ENCODE assay signal across 15 cellular contexts in the genomic region with DNA sequence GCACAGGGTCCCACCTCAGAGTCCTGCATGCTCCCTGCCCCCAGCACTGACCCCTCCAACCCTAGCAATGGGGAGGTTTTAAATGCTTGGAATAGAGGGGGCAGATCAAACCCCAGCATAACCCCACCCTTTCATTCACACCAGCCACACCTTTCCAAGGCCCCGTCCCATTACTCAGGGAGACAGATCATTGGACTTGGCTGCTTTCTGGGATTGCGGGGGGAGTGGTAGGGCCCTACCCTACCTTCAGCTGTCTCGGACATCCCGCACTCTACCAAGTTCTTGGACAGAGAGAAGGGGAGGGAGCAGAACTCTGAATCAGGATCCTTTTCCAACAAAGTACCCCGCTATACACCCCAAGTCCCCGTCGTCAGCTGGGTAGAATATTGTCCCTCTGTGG. TPM values are rescaled to one million over a fixed set of nuclear protein-coding genes. Genes with fewer than 3 reads are reported as not detected.
DNase-seq lines count a peak whose midpoint lies in the region; ATAC-seq and TF ChIP-seq lines count a peak whose summit lies in the region.
"Had no signal": no experiment of that assay in that cellular context is flagged by ENCODE, and none has a peak within 500 bp of the region (broad histone marks: within the 10 kb centered on the region; RNA-seq: fewer than 3 reads in every experiment).

No MANE protein-coding gene starts in this region.

- POLR2A ChIA-PET in WTC11 (lab: Charles Lee) = interaction anchor here (0.5 to 0.6 kb wide), 2 partner anchors 14 to 60 kb away, joined by 4 to 5 read pairs; no protein-coding TSS in a partner anchor

- peak overlapping the region; percentile 79 for H3K4me3 Mint-ChIP-seq in WTC11
- H3K4me3 Mint-ChIP-seq in progenitor cell of endocrine pancreas (ENCODE audit: low read depth) = peak overlapping the region; percentile 51

- H3K27ac Mint-ChIP-seq in WTC11 (no peak overlapping the region), progenitor cell of endocrine pancreas (no peak overlapping the region)
- H3K27ac Mint-ChIP-seq: activated CD4-positive, alpha-beta T cell treated with anti-CD3 and anti-CD28 coated beads for 36 hours had no signal

- no peak overlapping the region for H3K27ac ChIP-seq in brain microvascular endothelial cell
- H3K27ac ChIP-seq: C4-2B had no signal

- H3K27me3 Mint-ChIP-seq in WTC11 (ENCODE audit: low read depth) (peaks cover 56% of the 10 kb centered on the region), progenitor cell of endocrine pancreas (peaks cover 77% of the 10 kb centered on the region)

- H3K9me3 ChIP-seq in iPS-18c (ENCODE audit: control insufficient read depth, insufficient read depth, low read length) = no peaks in the 10 kb centered on the region
- H3K9me3 ChIP-seq: SK-N-SH had no signal

- H3K27me3 ChIP-seq in brain microvascular endothelial cell (replicated peaks) = peaks cover 14% of the 10 kb centered on the region

- H3K9me3 Mint-ChIP-seq in WTC11 = no peaks in the 10 kb centered on the region
- H3K9me3 Mint-ChIP-seq in progenitor cell of endocrine pancreas (ENCODE audit: low read depth) = no peaks in the 10 kb centered on the region

- H3K4me3 ChIP-seq in GM12865 (ENCODE audit: low read depth, low read length) = peak overlapping the region; percentile 52; the same call in 1 of the 2 replicates
- H3K4me3 ChIP-seq in iPS-18c (ENCODE audit: insufficient read depth, low read depth, low read length) = peak overlapping the region; percentile 80
- H3K4me3 ChIP-seq in brain microvascular endothelial cell (ENCODE audit: low read depth, low read length) = no peak overlapping the region

- ATAC-seq in WTC11 (no peak), omental fat pad (ENCODE audit: low FRiP score) (no peak), HG03175 (IDR thresholded peaks at IDR 0.05; ENCODE audit: unreplicated experiment) (no peak)
- ATAC-seq: activated CD4-positive, alpha-beta T cell treated with anti-CD3 and anti-CD28 coated beads for 36 hours had no signal

- TF ChIP-seq CTCF in GM12865 (IDR thresholded peaks at IDR 0.05; ENCODE audit: insufficient read depth, low read depth, low read length, missing control alignments) = no peak
- TF ChIP-seq CTCF in WTC11 (IDR thresholded peaks at IDR 0.05) = no peak
- TF ChIP-seq CTCF in progenitor cell of endocrine pancreas (IDR thresholded peaks at IDR 0.05; ENCODE audit: unreplicated experiment) = no peak
- no peak for TF ChIP-seq CTCF in brain microvascular endothelial cell (IDR thresholded peaks at IDR 0.05; ENCODE audit: low read depth, low read length, missing control alignments)
- TF ChIP-seq CTCF in omental fat pad (IDR thresholded peaks at IDR 0.05) = no peak

- DNase-seq in GM12865 (ENCODE audit: low read depth) (no peak), WTC11 (ENCODE audit: low spot score) (no peak), progenitor cell of endocrine pancreas (ENCODE audit: low spot score, unreplicated experiment) (no peak), brain microvascular endothelial cell (no peak), omental fat pad (ENCODE audit: low spot score) (no peak), SK-N-DZ (ENCODE audit: low spot score) (no peak)
- DNase-seq: activated CD4-positive, alpha-beta T cell treated with anti-CD3 and anti-CD28 coated beads for 36 hours; activated effector memory CD4-positive, alpha-beta T cell treated with anti-CD3 and anti-CD28 coated beads, Interleukin-2, amount 50 U/mL, for 16 hours; NCI-H1436; NCI-H82 had no signal

- in situ Hi-C loops in brain microvascular endothelial cell (cut with HindIII; ENCODE audit: low pct_ligation_motif_present, low sequenced_read_pairs) = no loop called here

- no peaks in the 10 kb centered on the region for H3K36me3 Mint-ChIP-seq in WTC11
- no peaks in the 10 kb centered on the region for H3K36me3 Mint-ChIP-seq in progenitor cell of endocrine pancreas (ENCODE audit: insufficient read depth)

- CTCF ChIA-PET in WTC11 (lab: Charles Lee) = interaction anchor here (0.6 to 2.0 kb wide), 10 partner anchors 12 to 497 kb away, joined by 3 to 8 read pairs (median 4); no protein-coding TSS in a partner anchor

- H3K36me3 ChIP-seq in brain microvascular endothelial cell (replicated peaks) = no peaks in the 10 kb centered on the region

- H3K4me1 Mint-ChIP-seq in WTC11 (peaks cover 19% of the 10 kb centered on the region), progenitor cell of endocrine pancreas (ENCODE audit: low read depth) (peaks cover 3% of the 10 kb centered on the region)

TF ChIP-seq in WTC11, 78 proteins besides CTCF, POLR2A, EP300 and RAD21:
- TF ChIP-seq RORB (CRISPR knock-in tag; IDR thresholded peaks at IDR 0.05) (no peak), ZNF671 (CRISPR knock-in tag; IDR thresholded peaks at IDR 0.05) (no peak), OVOL2 (CRISPR knock-in tag; IDR thresholded peaks at IDR 0.05; ENCODE audit: borderline replicate concordance) (no peak), SP1 (CRISPR knock-in tag; conservative IDR thresholded peaks at IDR 0.05) (no peak), RELA (CRISPR knock-in tag; IDR thresholded peaks at IDR 0.05; ENCODE audit: borderline replicate concordance) (no peak), GRHL2 (CRISPR knock-in tag; IDR thresholded peaks at IDR 0.05; ENCODE audit: insufficient replicate concordance, severe bottlenecking) (no peak)
- TF ChIP-seq, protein P1, sequence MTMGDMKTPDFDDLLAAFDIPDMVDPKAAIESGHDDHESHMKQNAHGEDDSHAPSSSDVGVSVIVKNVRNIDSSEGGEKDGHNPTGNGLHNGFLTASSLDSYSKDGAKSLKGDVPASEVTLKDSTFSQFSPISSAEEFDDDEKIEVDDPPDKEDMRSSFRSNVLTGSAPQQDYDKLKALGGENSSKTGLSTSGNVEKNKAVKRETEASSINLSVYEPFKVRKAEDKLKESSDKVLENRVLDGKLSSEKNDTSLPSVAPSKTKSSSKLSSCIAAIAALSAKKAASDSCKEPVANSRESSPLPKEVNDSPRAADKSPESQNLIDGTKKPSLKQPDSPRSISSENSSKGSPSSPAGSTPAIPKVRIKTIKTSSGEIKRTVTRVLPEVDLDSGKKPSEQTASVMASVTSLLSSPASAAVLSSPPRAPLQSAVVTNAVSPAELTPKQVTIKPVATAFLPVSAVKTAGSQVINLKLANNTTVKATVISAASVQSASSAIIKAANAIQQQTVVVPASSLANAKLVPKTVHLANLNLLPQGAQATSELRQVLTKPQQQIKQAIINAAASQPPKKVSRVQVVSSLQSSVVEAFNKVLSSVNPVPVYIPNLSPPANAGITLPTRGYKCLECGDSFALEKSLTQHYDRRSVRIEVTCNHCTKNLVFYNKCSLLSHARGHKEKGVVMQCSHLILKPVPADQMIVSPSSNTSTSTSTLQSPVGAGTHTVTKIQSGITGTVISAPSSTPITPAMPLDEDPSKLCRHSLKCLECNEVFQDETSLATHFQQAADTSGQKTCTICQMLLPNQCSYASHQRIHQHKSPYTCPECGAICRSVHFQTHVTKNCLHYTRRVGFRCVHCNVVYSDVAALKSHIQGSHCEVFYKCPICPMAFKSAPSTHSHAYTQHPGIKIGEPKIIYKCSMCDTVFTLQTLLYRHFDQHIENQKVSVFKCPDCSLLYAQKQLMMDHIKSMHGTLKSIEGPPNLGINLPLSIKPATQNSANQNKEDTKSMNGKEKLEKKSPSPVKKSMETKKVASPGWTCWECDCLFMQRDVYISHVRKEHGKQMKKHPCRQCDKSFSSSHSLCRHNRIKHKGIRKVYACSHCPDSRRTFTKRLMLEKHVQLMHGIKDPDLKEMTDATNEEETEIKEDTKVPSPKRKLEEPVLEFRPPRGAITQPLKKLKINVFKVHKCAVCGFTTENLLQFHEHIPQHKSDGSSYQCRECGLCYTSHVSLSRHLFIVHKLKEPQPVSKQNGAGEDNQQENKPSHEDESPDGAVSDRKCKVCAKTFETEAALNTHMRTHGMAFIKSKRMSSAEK (CRISPR knock-in tag; IDR thresholded peaks at IDR 0.05; ENCODE audit: borderline replicate concordance) = no peak
- TF ChIP-seq, protein P2, sequence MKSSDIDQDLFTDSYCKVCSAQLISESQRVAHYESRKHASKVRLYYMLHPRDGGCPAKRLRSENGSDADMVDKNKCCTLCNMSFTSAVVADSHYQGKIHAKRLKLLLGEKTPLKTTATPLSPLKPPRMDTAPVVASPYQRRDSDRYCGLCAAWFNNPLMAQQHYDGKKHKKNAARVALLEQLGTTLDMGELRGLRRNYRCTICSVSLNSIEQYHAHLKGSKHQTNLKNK (CRISPR knock-in tag; IDR thresholded peaks at IDR 0.05) = no peak
- TF ChIP-seq, protein P3, sequence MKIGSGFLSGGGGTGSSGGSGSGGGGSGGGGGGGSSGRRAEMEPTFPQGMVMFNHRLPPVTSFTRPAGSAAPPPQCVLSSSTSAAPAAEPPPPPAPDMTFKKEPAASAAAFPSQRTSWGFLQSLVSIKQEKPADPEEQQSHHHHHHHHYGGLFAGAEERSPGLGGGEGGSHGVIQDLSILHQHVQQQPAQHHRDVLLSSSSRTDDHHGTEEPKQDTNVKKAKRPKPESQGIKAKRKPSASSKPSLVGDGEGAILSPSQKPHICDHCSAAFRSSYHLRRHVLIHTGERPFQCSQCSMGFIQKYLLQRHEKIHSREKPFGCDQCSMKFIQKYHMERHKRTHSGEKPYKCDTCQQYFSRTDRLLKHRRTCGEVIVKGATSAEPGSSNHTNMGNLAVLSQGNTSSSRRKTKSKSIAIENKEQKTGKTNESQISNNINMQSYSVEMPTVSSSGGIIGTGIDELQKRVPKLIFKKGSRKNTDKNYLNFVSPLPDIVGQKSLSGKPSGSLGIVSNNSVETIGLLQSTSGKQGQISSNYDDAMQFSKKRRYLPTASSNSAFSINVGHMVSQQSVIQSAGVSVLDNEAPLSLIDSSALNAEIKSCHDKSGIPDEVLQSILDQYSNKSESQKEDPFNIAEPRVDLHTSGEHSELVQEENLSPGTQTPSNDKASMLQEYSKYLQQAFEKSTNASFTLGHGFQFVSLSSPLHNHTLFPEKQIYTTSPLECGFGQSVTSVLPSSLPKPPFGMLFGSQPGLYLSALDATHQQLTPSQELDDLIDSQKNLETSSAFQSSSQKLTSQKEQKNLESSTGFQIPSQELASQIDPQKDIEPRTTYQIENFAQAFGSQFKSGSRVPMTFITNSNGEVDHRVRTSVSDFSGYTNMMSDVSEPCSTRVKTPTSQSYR (CRISPR knock-in tag; IDR thresholded peaks at IDR 0.05) = no peak

RNA-seq across cellular contexts. Expression of a gene that starts 1.0 kb away (rescaled TPM):
- total RNA-seq in WTC11 (2021) = 3.8 to 5.1 TPM (median 4.4 TPM) in 3 replicates
- total RNA-seq in progenitor cell of endocrine pancreas = 0.50 and 0.87 TPM in 2 replicates
- total RNA-seq in omental fat pad = 10 to 100 TPM in 1 of 4 donors, 1 to 10 TPM in 2, under 1 TPM in 1; 0.37 to 19.9 (median 1.6) TPM
- not detected in 2 replicates for polyA plus RNA-seq in SK-N-DZ (2014; cell fraction: cytosol; rRNA removed)
- polyA plus RNA-seq in SK-N-DZ (2014; cell fraction: nucleus; rRNA removed) = not detected in 2 replicates
- total RNA-seq: HT1080 had no signal
